In genomic region chr6:14349507-14349906, GRCh38 we compare ENCODE assay signal across 26 cellular contexts.
A peak's percentile ranks its signal among the peaks of the same experiment; 100 is the strongest.
DNase-seq lines count a peak whose midpoint lies in the region; ATAC-seq, FAIRE-seq and TF ChIP-seq lines count a peak whose summit lies in the region.
"Had no signal": no experiment of that assay in that cellular context is flagged by ENCODE, and none has a peak within 500 bp of the region (broad histone marks: within the 10 kb centered on the region; RNA-seq: fewer than 3 reads in every experiment).

No MANE protein-coding gene starts in this region.

- no peak overlapping the region for H3K4me3 ChIP-seq in BLaER1
- H3K4me3 ChIP-seq in pancreas: no peak overlapping the region
- H3K4me3 ChIP-seq: BLaER1 treated with 17β-estradiol and CSF1 and Interleukin-3, amounts not matched to agents 10 nM and 100 nM; K562; MG63; SK-N-MC had no signal

- H3K27ac Mint-ChIP-seq in activated T-helper 17 cell treated with anti-CD3 and anti-CD28 coated beads, Interleukin-2, amount 50 U/mL, for 72 hours: peak overlapping the region; percentile 55
- H3K27ac Mint-ChIP-seq: CD4-positive, alpha-beta T cell had no signal

- no peak overlapping the region for H3K9ac ChIP-seq in BLaER1
- H3K9ac ChIP-seq: BLaER1 treated with 17β-estradiol and CSF1 and Interleukin-3, amounts not matched to agents 10 nM and 100 nM had no signal

- H3K27ac ChIP-seq in BLaER1: no peak overlapping the region
- H3K27ac ChIP-seq in KOPT-K1 (ENCODE audit: low read depth, low read length, poor library complexity, severe bottlenecking): peak overlapping the region; percentile 50
- no peak overlapping the region for H3K27ac ChIP-seq in pancreas
- H3K27ac ChIP-seq: BLaER1 treated with 17β-estradiol and CSF1 and Interleukin-3, amounts not matched to agents 10 nM and 100 nM; SK-N-MC had no signal

- intact Hi-C loops in pancreas (cut with DNase I): loop anchor here in 1 of 3 donors (10.0 kb wide), 1 partner anchor 755 kb away; no protein-coding TSS in a partner anchor

- TF ChIP-seq CTCF in pancreas (IDR thresholded peaks at IDR 0.05): no peak

- H3K4me1 Mint-ChIP-seq in activated T-helper 17 cell treated with anti-CD3 and anti-CD28 coated beads, Interleukin-2, amount 50 U/mL, for 72 hours: no peaks in the 10 kb centered on the region

- no peaks in the 10 kb centered on the region for H3K9me3 Mint-ChIP-seq in activated T-helper 17 cell treated with anti-CD3 and anti-CD28 coated beads, Interleukin-2, amount 50 U/mL, for 72 hours

- peak overlapping the region; percentile 42 for H3K4me2 ChIP-seq in BLaER1

- FAIRE-seq in pancreas (lab: Jason Lieb, UNC): no peak
- FAIRE-seq: A204.1, GM19239, H54, K562 had no signal

- WGBS in pancreas, 2 donors: 52 to 56% methylated on average over 2 of the region's 2 CpGs

- H3K27me3 Mint-ChIP-seq in activated T-helper 17 cell treated with anti-CD3 and anti-CD28 coated beads, Interleukin-2, amount 50 U/mL, for 72 hours: no peaks in the 10 kb centered on the region
- H3K27me3 Mint-ChIP-seq: CD4-positive, alpha-beta T cell had no signal

- no peak for ATAC-seq in activated T-helper 17 cell treated with anti-CD3 and anti-CD28 coated beads, Interleukin-2, amount 50 U/mL, for 72 hours (replicated peaks)
- ATAC-seq in left lobe of liver (peak; percentile 94), pancreas (no peak)
- ATAC-seq: K562 had no signal

- H3K4me1 ChIP-seq in BLaER1 (peaks cover 61% of the 10 kb centered on the region), pancreas (no peaks in the 10 kb centered on the region)

- no peak overlapping the region for H3K4me3 Mint-ChIP-seq in activated T-helper 17 cell treated with anti-CD3 and anti-CD28 coated beads, Interleukin-2, amount 50 U/mL, for 72 hours
- H3K4me3 Mint-ChIP-seq: CD4-positive, alpha-beta T cell had no signal

- H3K36me3 ChIP-seq in BLaER1 (no peaks in the 10 kb centered on the region), KOPT-K1 (ENCODE audit: insufficient read depth, low read length) (no peaks in the 10 kb centered on the region), pancreas (no peaks in the 10 kb centered on the region)
- H3K36me3 ChIP-seq: BLaER1 treated with 17β-estradiol and CSF1 and Interleukin-3, amounts not matched to agents 10 nM and 100 nM; MG63 had no signal

- no peaks in the 10 kb centered on the region for H4K20me1 ChIP-seq in BLaER1
- H4K20me1 ChIP-seq: BLaER1 treated with 17β-estradiol and CSF1 and Interleukin-3, amounts not matched to agents 10 nM and 100 nM had no signal

- peaks cover 20% of the 10 kb centered on the region for H3K9me3 ChIP-seq in BLaER1
- H3K9me3 ChIP-seq in KOPT-K1 (ENCODE audit: insufficient read depth, low read length, poor library complexity, severe bottlenecking): peaks cover 18% of the 10 kb centered on the region
- no peaks in the 10 kb centered on the region for H3K9me3 ChIP-seq in pancreas

- H3K27me3 ChIP-seq in BLaER1: no peaks in the 10 kb centered on the region
- no peaks in the 10 kb centered on the region for H3K27me3 ChIP-seq in pancreas
- H3K27me3 ChIP-seq: BLaER1 treated with 17β-estradiol and CSF1 and Interleukin-3, amounts not matched to agents 10 nM and 100 nM; MG63 had no signal

- no peaks in the 10 kb centered on the region for H3K36me3 Mint-ChIP-seq in activated T-helper 17 cell treated with anti-CD3 and anti-CD28 coated beads, Interleukin-2, amount 50 U/mL, for 72 hours (ENCODE audit: low read depth)

- DNase-seq in left lobe of liver (ENCODE audit: low spot score): no peak
- DNase-seq in A172 (ENCODE audit: low spot score): no peak
- no peak for DNase-seq in GF-D8 (lab: John Stamatoyannopoulos, UW)
- DNase-seq in pancreas: no peak
- DNase-seq in foreskin melanocyte: no peak
- DNase-seq: CD4-positive, alpha-beta T cell; DMS53; EL; MG63; NCI-H2029; NCI-H2171; NCI-H345; NCI-H510A treated with DMSO at 0.1 percent for 48 hours; NCI-H748 treated with DMSO at 0.1 percent for 48 hours; NK-92 treated with Interleukin-12 subunit alpha and Interleukin-12 subunit beta, amount 100 ng/mL, for 24 hours; Right ventricle myocardium superior; RPMI8226 had no signal
